Comparison of ENCODE assay signal across 1 cellular context in genomic region chr2:200577000-200577399, GRCh38.
TF ChIP-seq lines count a peak whose summit lies in the region.

No MANE protein-coding gene starts in this region.

TF ChIP-seq in SK-N-SH treated with all-trans-retinoic acid at 6 μM for 48 hours, 23 proteins besides CTCF, POLR2A, EP300 and RAD21 (continued from another document):
- TF ChIP-seq, protein P1, sequence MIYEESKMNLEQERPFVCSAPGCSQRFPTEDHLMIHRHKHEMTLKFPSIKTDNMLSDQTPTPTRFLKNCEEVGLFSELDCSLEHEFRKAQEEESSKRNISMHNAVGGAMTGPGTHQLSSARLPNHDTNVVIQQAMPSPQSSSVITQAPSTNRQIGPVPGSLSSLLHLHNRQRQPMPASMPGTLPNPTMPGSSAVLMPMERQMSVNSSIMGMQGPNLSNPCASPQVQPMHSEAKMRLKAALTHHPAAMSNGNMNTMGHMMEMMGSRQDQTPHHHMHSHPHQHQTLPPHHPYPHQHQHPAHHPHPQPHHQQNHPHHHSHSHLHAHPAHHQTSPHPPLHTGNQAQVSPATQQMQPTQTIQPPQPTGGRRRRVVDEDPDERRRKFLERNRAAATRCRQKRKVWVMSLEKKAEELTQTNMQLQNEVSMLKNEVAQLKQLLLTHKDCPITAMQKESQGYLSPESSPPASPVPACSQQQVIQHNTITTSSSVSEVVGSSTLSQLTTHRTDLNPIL (CRISPR knock-in tag; IDR thresholded peaks at IDR 0.05; ENCODE audit: low read depth): no peak
- TF ChIP-seq, protein P2, sequence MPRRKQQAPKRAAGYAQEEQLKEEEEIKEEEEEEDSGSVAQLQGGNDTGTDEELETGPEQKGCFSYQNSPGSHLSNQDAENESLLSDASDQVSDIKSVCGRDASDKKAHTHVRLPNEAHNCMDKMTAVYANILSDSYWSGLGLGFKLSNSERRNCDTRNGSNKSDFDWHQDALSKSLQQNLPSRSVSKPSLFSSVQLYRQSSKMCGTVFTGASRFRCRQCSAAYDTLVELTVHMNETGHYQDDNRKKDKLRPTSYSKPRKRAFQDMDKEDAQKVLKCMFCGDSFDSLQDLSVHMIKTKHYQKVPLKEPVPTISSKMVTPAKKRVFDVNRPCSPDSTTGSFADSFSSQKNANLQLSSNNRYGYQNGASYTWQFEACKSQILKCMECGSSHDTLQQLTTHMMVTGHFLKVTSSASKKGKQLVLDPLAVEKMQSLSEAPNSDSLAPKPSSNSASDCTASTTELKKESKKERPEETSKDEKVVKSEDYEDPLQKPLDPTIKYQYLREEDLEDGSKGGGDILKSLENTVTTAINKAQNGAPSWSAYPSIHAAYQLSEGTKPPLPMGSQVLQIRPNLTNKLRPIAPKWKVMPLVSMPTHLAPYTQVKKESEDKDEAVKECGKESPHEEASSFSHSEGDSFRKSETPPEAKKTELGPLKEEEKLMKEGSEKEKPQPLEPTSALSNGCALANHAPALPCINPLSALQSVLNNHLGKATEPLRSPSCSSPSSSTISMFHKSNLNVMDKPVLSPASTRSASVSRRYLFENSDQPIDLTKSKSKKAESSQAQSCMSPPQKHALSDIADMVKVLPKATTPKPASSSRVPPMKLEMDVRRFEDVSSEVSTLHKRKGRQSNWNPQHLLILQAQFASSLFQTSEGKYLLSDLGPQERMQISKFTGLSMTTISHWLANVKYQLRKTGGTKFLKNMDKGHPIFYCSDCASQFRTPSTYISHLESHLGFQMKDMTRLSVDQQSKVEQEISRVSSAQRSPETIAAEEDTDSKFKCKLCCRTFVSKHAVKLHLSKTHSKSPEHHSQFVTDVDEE (CRISPR knock-in tag; IDR thresholded peaks at IDR 0.05): no peak
